In genomic region chr2:133433455-133434451, GRCh38 we compare ENCODE assay signal across 14 cellular contexts.
DNase-seq lines count a peak whose midpoint lies in the region; ATAC-seq and TF ChIP-seq lines count a peak whose summit lies in the region.
"Had no signal": no experiment of that assay in that cellular context is flagged by ENCODE, and none has a peak within 500 bp of the region (broad histone marks: within the 10 kb centered on the region; RNA-seq: fewer than 3 reads in every experiment).

No MANE protein-coding gene starts in this region.

- H3K4me3 ChIP-seq in adipocyte (ENCODE audit: low read length) (no peak overlapping the region), smooth muscle cell (no peak overlapping the region)
- H3K4me3 ChIP-seq: BLaER1 treated with 17β-estradiol and CSF1 and Interleukin-3, amounts not matched to agents 10 nM and 100 nM had no signal

- peak; percentile 11 for DNase-seq in EL
- peak; percentile 41 for DNase-seq in adipocyte (ENCODE audit: low read depth)
- DNase-seq in foreskin keratinocyte: no peak
- no peak for DNase-seq in smooth muscle cell (lab: John Stamatoyannopoulos, UW; ENCODE audit: unreplicated experiment)
- no peak for DNase-seq in type B pancreatic cell (ENCODE audit: extremely low spot score, unreplicated experiment)
- DNase-seq: DMS153, NCI-H146, NCI-H2107 had no signal

- peaks cover 16% of the 10 kb centered on the region for H3K4me1 Mint-ChIP-seq in type B pancreatic cell (ENCODE audit: unreplicated experiment)

- H2AFZ ChIP-seq in smooth muscle cell (ENCODE audit: low read depth): no peak overlapping the region

- H3K9me3 Mint-ChIP-seq in type B pancreatic cell: no peaks in the 10 kb centered on the region

- H3K27me3 ChIP-seq in adipocyte (replicated peaks; ENCODE audit: control insufficient read depth, insufficient read depth, low read length) (no peaks in the 10 kb centered on the region), foreskin keratinocyte (no peaks in the 10 kb centered on the region), smooth muscle cell (ENCODE audit: low read depth) (no peaks in the 10 kb centered on the region)
- H3K27me3 ChIP-seq: BLaER1 treated with 17β-estradiol and CSF1 and Interleukin-3, amounts not matched to agents 10 nM and 100 nM had no signal

- H3F3A ChIP-seq in smooth muscle cell (ENCODE audit: low read depth): peaks cover 5% of the 10 kb centered on the region

- peak overlapping the region; percentile 25 for H3K4me2 ChIP-seq in smooth muscle cell
- H3K4me2 ChIP-seq: BLaER1 treated with 17β-estradiol and CSF1 and Interleukin-3, amounts not matched to agents 10 nM and 100 nM had no signal

- H3K27ac ChIP-seq in foreskin keratinocyte (peak overlapping the region; percentile 84), smooth muscle cell (ENCODE audit: low read depth) (peak overlapping the region; percentile 66)
- H3K27ac ChIP-seq: BLaER1 treated with 17β-estradiol and CSF1 and Interleukin-3, amounts not matched to agents 10 nM and 100 nM had no signal

- H3K36me3 ChIP-seq in adipocyte (ENCODE audit: control insufficient read depth, insufficient read depth, low read length, severe bottlenecking) (no peaks in the 10 kb centered on the region), smooth muscle cell (ENCODE audit: low read depth) (no peaks in the 10 kb centered on the region)
- H3K36me3 ChIP-seq: BLaER1 treated with 17β-estradiol and CSF1 and Interleukin-3, amounts not matched to agents 10 nM and 100 nM had no signal

- no peak overlapping the region for H3K4me3 Mint-ChIP-seq in type B pancreatic cell

- no peaks in the 10 kb centered on the region for H3K36me3 Mint-ChIP-seq in type B pancreatic cell

- ATAC-seq in foreskin keratinocyte: no peak
- no peak for ATAC-seq in GM19463 (IDR thresholded peaks at IDR 0.05; ENCODE audit: unreplicated experiment)
- no peak for ATAC-seq in GM18502 (IDR thresholded peaks at IDR 0.05; ENCODE audit: poor library complexity, unreplicated experiment)
- ATAC-seq: HCT116, Panc1, Right ventricle myocardium inferior had no signal

- H3K9ac ChIP-seq in adipocyte (ENCODE audit: low read length) (no peak overlapping the region), smooth muscle cell (ENCODE audit: low read depth) (no peak overlapping the region)
- H3K9ac ChIP-seq: BLaER1 treated with 17β-estradiol and CSF1 and Interleukin-3, amounts not matched to agents 10 nM and 100 nM had no signal

- no peaks in the 10 kb centered on the region for H3K9me3 ChIP-seq in adipocyte (ENCODE audit: control insufficient read depth, low read length)
- no peaks in the 10 kb centered on the region for H3K9me3 ChIP-seq in smooth muscle cell (replicated peaks; ENCODE audit: low read depth)

- H3K4me1 ChIP-seq in adipocyte (ENCODE audit: control insufficient read depth, insufficient read depth, low read length) (peaks cover 4% of the 10 kb centered on the region), foreskin keratinocyte (peaks cover 16% of the 10 kb centered on the region), smooth muscle cell (ENCODE audit: low read depth) (no peaks in the 10 kb centered on the region)
- H3K4me1 ChIP-seq: BLaER1 treated with 17β-estradiol and CSF1 and Interleukin-3, amounts not matched to agents 10 nM and 100 nM had no signal

- WGBS in smooth muscle cell (ENCODE audit: low lambda C conversion rate): 82% methylated on average over 5 of the region's 5 CpGs

- no peaks in the 10 kb centered on the region for H3K27me3 Mint-ChIP-seq in type B pancreatic cell

- TF ChIP-seq CTCF in foreskin keratinocyte (conservative IDR thresholded peaks at IDR 0.05) (no peak), smooth muscle cell (IDR thresholded peaks at IDR 0.05; ENCODE audit: borderline replicate concordance, insufficient read depth, poor library complexity, severe bottlenecking) (no peak), type B pancreatic cell (conservative IDR thresholded peaks at IDR 0.05) (no peak)

- no peak overlapping the region for H3K27ac Mint-ChIP-seq in type B pancreatic cell

- H3K79me2 ChIP-seq in smooth muscle cell (ENCODE audit: low read depth): no peaks in the 10 kb centered on the region

- no peaks in the 10 kb centered on the region for H4K20me1 ChIP-seq in smooth muscle cell (ENCODE audit: low read depth)
- H4K20me1 ChIP-seq: BLaER1 treated with 17β-estradiol and CSF1 and Interleukin-3, amounts not matched to agents 10 nM and 100 nM had no signal

Comparison
In these comparisons a context has a peak if more than half of its experiments do, and no peak if none do; other contexts are left out.
1. DNase-seq: peak in EL (single experiment) and adipocyte (single experiment); none in foreskin keratinocyte (0 of 2), smooth muscle cell (single experiment) and type B pancreatic cell (single experiment).